Comparison of ENCODE assay signal across 10 cellular contexts in the genomic region with DNA sequence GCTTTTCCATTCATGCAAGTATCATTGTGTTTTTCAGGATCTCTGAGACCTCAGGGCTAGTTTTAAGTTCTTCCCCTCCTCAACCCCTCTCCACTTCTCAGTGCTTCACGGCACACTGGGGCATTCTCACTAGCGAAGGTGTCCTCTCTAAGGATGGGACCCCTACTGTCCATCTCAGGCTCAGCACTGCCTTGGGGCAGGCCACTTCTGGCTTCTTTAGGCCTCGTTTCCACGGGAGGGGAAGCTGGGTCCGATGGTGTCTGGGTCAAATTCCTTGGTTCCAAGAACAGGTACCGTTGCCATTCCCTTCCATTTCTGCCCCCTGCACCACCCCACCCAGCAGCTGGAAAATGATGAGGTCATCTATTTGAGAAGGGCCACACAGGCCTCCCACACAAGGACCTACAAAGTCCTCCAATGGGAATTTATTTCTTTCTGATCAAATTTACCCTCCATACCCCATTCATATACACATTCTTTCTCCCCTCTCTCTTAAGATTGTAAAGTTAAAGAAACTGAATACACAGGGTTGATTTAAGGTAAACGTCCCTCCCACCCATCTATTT. TPM values are rescaled to one million over a fixed set of nuclear protein-coding genes. Genes with fewer than 3 reads are reported as not detected.
"Had no signal": no experiment of that assay in that cellular context is flagged by ENCODE, and none has a peak within 500 bp of the region (broad histone marks: within the 10 kb centered on the region; RNA-seq: fewer than 3 reads in every experiment).

No MANE protein-coding gene starts in this region.

- H3K27ac Mint-ChIP-seq: activated T-helper 1 cell treated with anti-CD3 and anti-CD28 coated beads, Interleukin-12 subunit alpha, Interleukin-12 subunit beta, Interleukin-2, Interleukin-4 antibody, amounts not matched to agents 30 ng/mL and 10 ng/mL and 1 ng/mL, durations not matched to agents 14 hours and 24 hours and 36 hours; mesothelial cell of epicardium; nephron had no signal

- H3K4me3 ChIP-seq: adrenal gland, breast epithelium, tibial nerve had no signal

- H3K36me3 Mint-ChIP-seq: activated naive CD4-positive, alpha-beta T cell treated with anti-CD3 and anti-CD28 coated beads, Interleukin-2, amount 50 U/mL, for 72 hours; mesothelial cell of epicardium had no signal

- H3K4me3 Mint-ChIP-seq: activated T-helper 1 cell treated with anti-CD3 and anti-CD28 coated beads, Interleukin-12 subunit alpha, Interleukin-12 subunit beta, Interleukin-2, Interleukin-4 antibody, amounts not matched to agents 30 ng/mL and 10 ng/mL and 1 ng/mL, durations not matched to agents 14 hours and 24 hours and 36 hours; mesothelial cell of epicardium; nephron had no signal

- FAIRE-seq: astrocyte had no signal

- H3K9me3 Mint-ChIP-seq: activated naive CD4-positive, alpha-beta T cell treated with anti-CD3 and anti-CD28 coated beads, Interleukin-2, amount 50 U/mL, for 72 hours; activated T-helper 1 cell treated with anti-CD3 and anti-CD28 coated beads, Interleukin-12 subunit alpha, Interleukin-12 subunit beta, Interleukin-2, Interleukin-4 antibody, amounts not matched to agents 30 ng/mL and 10 ng/mL and 1 ng/mL, durations not matched to agents 14 hours and 24 hours and 36 hours; mesothelial cell of epicardium; nephron had no signal

RNA-seq across cellular contexts. Expression of gene GNAS-AS1, which starts 19.0 kb away (rescaled TPM):
- total RNA-seq: dermis blood vessel endothelial cell, lung microvascular endothelial cell had no signal
